11 cellular contexts compared by ENCODE assay signal in genomic region chr6:167550936-167551633, GRCh38.
DNase-seq lines count a peak whose midpoint lies in the region; ATAC-seq and TF ChIP-seq lines count a peak whose summit lies in the region.
"Had no signal": no experiment of that assay in that cellular context is flagged by ENCODE, and none has a peak within 500 bp of the region (broad histone marks: within the 10 kb centered on the region; RNA-seq: fewer than 3 reads in every experiment).

No MANE protein-coding gene starts in this region.

- H3K36me3 ChIP-seq in left lung, result no peaks in the 10 kb centered on the region

- DNase-seq in NCI-H1092 treated with DMSO at 0.1 percent for 48 hours (lab: John Stamatoyannopoulos, UW), result peak; percentile 91
- DNase-seq in dermis blood vessel endothelial cell, result peak; percentile 15
- peak; percentile 71 to 84 for DNase-seq in left lung
- DNase-seq in smooth muscle cell of the brain vasculature (ENCODE audit: low read depth, low spot score), result peak; percentile 76
- no peak for DNase-seq in NCI-H82 (lab: John Stamatoyannopoulos, UW)
- DNase-seq in NCI-H2081 (lab: John Stamatoyannopoulos, UW), result no peak
- DNase-seq in amniotic stem cell (lab: John Stamatoyannopoulos, UW), result no peak
- DNase-seq: MV-4-11, T-cell had no signal

- no peaks in the 10 kb centered on the region for H3K27me3 ChIP-seq in left lung

- peak; percentile 78 for ATAC-seq in left lung
- ATAC-seq in HG03097 (IDR thresholded peaks at IDR 0.05; ENCODE audit: low FRiP score, unreplicated experiment), result no peak
- ATAC-seq: T-cell had no signal

- intact Hi-C loops in left lung (cut with DNase I), result no loop called here

- H3K27ac ChIP-seq in left lung, result peak overlapping the region in 1 of 2 donors; percentile 14

- peaks cover 0 to 21% of the 10 kb centered on the region in 2 donors for H3K4me1 ChIP-seq in left lung

- H3K4me3 ChIP-seq in left lung, result no peak overlapping the region
- H3K4me3 ChIP-seq: skin epidermis had no signal

- H3K9me3 ChIP-seq in left lung, result peaks cover 0 to 10% of the 10 kb centered on the region in 2 donors

- TF ChIP-seq CTCF in left lung (IDR thresholded peaks at IDR 0.05), result no peak

Comparison
In these comparisons a context has a peak if more than half of its experiments do, and no peak if none do; other contexts are left out.
1. DNase-seq: peak in NCI-H1092 treated with DMSO at 0.1 percent for 48 hours (single experiment), dermis blood vessel endothelial cell (single experiment), left lung (2 of 2) and smooth muscle cell of the brain vasculature (single experiment); none in NCI-H82 (single experiment), NCI-H2081 (0 of 2) and amniotic stem cell (single experiment).